ENCODE assay signal across 8 cellular contexts in genomic region chr17:82985973-82986372, GRCh38.
DNase-seq lines count a peak whose midpoint lies in the region; ATAC-seq and TF ChIP-seq lines count a peak whose summit lies in the region.

No MANE protein-coding gene starts in this region.

- no peak overlapping the region for H3K4me3 ChIP-seq in mammary epithelial cell (replicated peaks in 1 of 3; ENCODE audit: insufficient read depth in 1 of 3, low read depth in 2 of 3, low read length in 3 of 3)
- H3K4me3 ChIP-seq in WERI-Rb-1 (ENCODE audit: low read depth, low read length) = no peak overlapping the region

- H2AFZ ChIP-seq in mammary epithelial cell (ENCODE audit: low read depth, low read length) = peak overlapping the region; percentile 66

- peaks cover 8% of the 10 kb centered on the region for H3K4me1 ChIP-seq in mammary epithelial cell (ENCODE audit: insufficient read depth, low read length)

- H3K27me3 ChIP-seq in mammary epithelial cell (ENCODE audit: insufficient read depth, low read length) (no peaks in the 10 kb centered on the region), WERI-Rb-1 (ENCODE audit: insufficient read depth, low read depth, severe bottlenecking) (no peaks in the 10 kb centered on the region)

- peak; percentile 41 for DNase-seq in DMS79 (lab: John Stamatoyannopoulos, UW)
- DNase-seq in T-helper 9 cell = peak; percentile 47
- DNase-seq in mammary epithelial cell = peak; percentile 70
- peak; percentile 60 for DNase-seq in nephron progenitor cell
- no peak for DNase-seq in SIG-M5 treated with dmso at 0.1 percent for 504 hours (lab: John Stamatoyannopoulos, UW; ENCODE audit: unreplicated experiment)
- DNase-seq in WERI-Rb-1 = no peak

- H3K9me3 ChIP-seq in mammary epithelial cell (replicated peaks; ENCODE audit: insufficient read depth, low read length) (no peaks in the 10 kb centered on the region), WERI-Rb-1 (ENCODE audit: severe bottlenecking) (peaks cover 2% of the 10 kb centered on the region)

- H3K9me3 Mint-ChIP-seq in nephron progenitor cell = peaks cover 30% of the 10 kb centered on the region

- peaks cover 38% of the 10 kb centered on the region for H3K36me3 Mint-ChIP-seq in nephron progenitor cell (ENCODE audit: low read depth)

- no TSS peak for BruUV-seq in mammary epithelial cell (replicated peaks; lab: Mats Ljungman, UMichigan)

- no peak for ATAC-seq in HG02678 (IDR thresholded peaks at IDR 0.05; ENCODE audit: unreplicated experiment)
- no peak for ATAC-seq in GM21529 (IDR thresholded peaks at IDR 0.05; ENCODE audit: unreplicated experiment)

- intact Hi-C loops in mammary epithelial cell (cut with micrococcal nuclease) = loop anchor here (5.0 kb wide), 1 partner anchor 66 kb away; no protein-coding TSS in a partner anchor

- no peaks in the 10 kb centered on the region for H3K36me3 ChIP-seq in mammary epithelial cell (ENCODE audit: insufficient read depth, low read length)
- no peaks in the 10 kb centered on the region for H3K36me3 ChIP-seq in WERI-Rb-1

- peak overlapping the region; percentile 61 for H3K4me2 ChIP-seq in mammary epithelial cell (ENCODE audit: insufficient read depth, low read depth, low read length)

- H3K4me3 Mint-ChIP-seq in nephron progenitor cell = peak overlapping the region; percentile 42

- H3K27ac ChIP-seq in mammary epithelial cell (ENCODE audit: insufficient read depth, low read depth, low read length) = no peak overlapping the region
- H3K27ac ChIP-seq in WERI-Rb-1 = no peak overlapping the region

- in situ Hi-C loops in mammary epithelial cell (cut with MboI; ENCODE audit: low sequenced_read_pairs in 2 of 2) = no loop called here

- dilution Hi-C loops in mammary epithelial cell (cut with HindIII; ENCODE audit: low sequenced_read_pairs) = no loop called here

- CTCF ChIA-PET in mammary epithelial cell (lab: Charles Lee; ENCODE audit: low non-redundant PET) = no interaction called here

- peaks cover 3% of the 10 kb centered on the region for H3K27me3 Mint-ChIP-seq in nephron progenitor cell (ENCODE audit: low read depth, poor library complexity)

- TF ChIP-seq CTCF in mammary epithelial cell (conservative IDR thresholded peaks at IDR 0.05 in 1 of 2, IDR thresholded peaks at IDR 0.05 in 1 of 2; ENCODE audit: extremely low read depth in 1 of 2, insufficient read depth in 1 of 2, low read depth in 1 of 2, low read length in 2 of 2) (no peak), nephron progenitor cell (IDR thresholded peaks at IDR 0.05) (no peak), WERI-Rb-1 (IDR thresholded peaks at IDR 0.05; ENCODE audit: low read depth, low read length) (no peak)

- H3K79me2 ChIP-seq in mammary epithelial cell (ENCODE audit: insufficient read depth, low read length) = no peaks in the 10 kb centered on the region

- no peak overlapping the region for H3K27ac Mint-ChIP-seq in nephron progenitor cell

- peaks cover 21% of the 10 kb centered on the region for H3K4me1 Mint-ChIP-seq in nephron progenitor cell

- H3K9ac ChIP-seq in mammary epithelial cell (ENCODE audit: insufficient read depth, low read length) = no peak overlapping the region

- H4K20me1 ChIP-seq in mammary epithelial cell (ENCODE audit: insufficient read depth, low read length) = no peaks in the 10 kb centered on the region

- WGBS in mammary epithelial cell (ENCODE audit: low coverage, missing lambda C conversion rate) = 4% methylated on average over 17 of the region's 17 CpGs

Comparison
In these comparisons a context has a peak if more than half of its experiments do, and no peak if none do; other contexts are left out.
1. DNase-seq: peak in DMS79 (single experiment), T-helper 9 cell (single experiment), mammary epithelial cell (single experiment) and nephron progenitor cell (single experiment); none in SIG-M5 treated with dmso at 0.1 percent for 504 hours (single experiment) and WERI-Rb-1 (single experiment).